2 cellular contexts compared by ENCODE assay signal in the genomic region with DNA sequence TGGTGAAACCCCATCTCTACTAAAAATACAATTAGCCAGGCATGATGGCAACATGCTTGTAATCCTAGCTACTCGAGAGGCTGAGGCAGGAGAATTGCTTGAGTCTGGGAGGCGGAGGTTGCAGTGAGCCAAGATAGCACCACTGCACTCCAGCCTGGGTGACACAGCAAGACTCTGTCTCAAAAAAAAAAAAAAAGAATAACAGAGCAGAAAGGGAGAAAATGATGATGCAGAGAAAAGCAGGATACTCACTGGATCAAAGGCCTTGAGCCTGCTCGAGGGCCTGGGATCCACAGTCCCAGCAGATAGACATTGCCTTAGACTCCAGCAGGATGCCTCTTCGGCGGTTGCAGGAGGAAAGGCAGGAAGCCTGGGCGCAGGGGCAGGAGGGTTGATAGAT.
A peak's percentile ranks its signal among the peaks of the same experiment; 100 is the strongest.
TF ChIP-seq lines count a peak whose summit lies in the region.

No MANE protein-coding gene starts in this region.

TF ChIP-seq in A549, 52 proteins besides CTCF, POLR2A, EP300 and RAD21:
- TF ChIP-seq MAFK (IDR thresholded peaks at IDR 0.05; ENCODE audit: partially characterized antibody): peak; percentile 23

TF ChIP-seq in IMR-90, 13 proteins besides CTCF, POLR2A, EP300 and RAD21:
- TF ChIP-seq MAFK (IDR thresholded peaks at IDR 0.05; ENCODE audit: low read depth, low read length): 0 out of 2 replicates have a peak, but pooled peaks have one; percentile 8
